Comparison of ENCODE assay signal across 15 cellular contexts in the genomic region with DNA sequence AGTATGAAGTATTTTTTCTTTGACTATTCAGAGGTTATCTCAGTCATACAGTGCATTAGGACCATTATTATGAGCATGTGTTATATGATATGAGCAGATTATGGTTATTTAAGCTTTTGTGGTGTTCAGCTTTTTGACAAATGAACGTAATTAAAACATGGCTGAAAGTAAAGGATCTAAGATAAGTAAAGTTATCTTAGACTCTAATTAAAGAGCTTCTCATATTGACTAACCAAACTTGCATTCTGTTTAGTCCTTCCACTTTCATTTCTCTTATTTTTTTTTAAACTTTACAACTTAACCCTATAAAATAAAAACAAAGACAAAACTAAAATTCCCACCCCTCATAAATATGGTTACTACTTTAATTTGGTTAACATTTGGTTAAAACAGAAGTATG.
"Had no signal": no experiment of that assay in that cellular context is flagged by ENCODE, and none has a peak within 500 bp of the region (broad histone marks: within the 10 kb centered on the region; RNA-seq: fewer than 3 reads in every experiment).

No MANE protein-coding gene starts in this region.

- DNase-seq: dermis blood vessel endothelial cell; heart left ventricle; hippocampal formation; left colon; left ventricle myocardium superior; mesenchymal stem cell; midbrain; nucleus accumbens; ovary; sigmoid colon; stimulated activated CD4-positive, alpha-beta T cell treated with anti-CD3 and anti-CD28 coated beads, Interleukin-2, amount 100 ng/mL, for 48 hours; stimulated activated naive CD4-positive, alpha-beta T cell treated with Interleukin-2 at 50 U/mL for 16 hours; trophoblast cell had no signal

- H3K27ac Mint-ChIP-seq: natural killer cell treated with Interleukin-12 subunit alpha and Interleukin-12 subunit beta and Interleukin-15 and Interleukin-18, amount 100 ng/mL, for 72 hours; neural progenitor cell had no signal

- H3K36me3 Mint-ChIP-seq: natural killer cell treated with Interleukin-12 subunit alpha and Interleukin-12 subunit beta and Interleukin-15 and Interleukin-18, amount 100 ng/mL, for 72 hours; neural progenitor cell had no signal

- H3K9me3 Mint-ChIP-seq: natural killer cell treated with Interleukin-12 subunit alpha and Interleukin-12 subunit beta and Interleukin-15 and Interleukin-18, amount 100 ng/mL, for 72 hours; neural progenitor cell had no signal

- H3K4me3 Mint-ChIP-seq: natural killer cell treated with Interleukin-12 subunit alpha and Interleukin-12 subunit beta and Interleukin-15 and Interleukin-18, amount 100 ng/mL, for 72 hours; neural progenitor cell had no signal

- ATAC-seq: heart left ventricle; left colon; left ventricle myocardium superior; natural killer cell treated with Interleukin-12 subunit alpha and Interleukin-12 subunit beta and Interleukin-15 and Interleukin-18, amount 100 ng/mL, for 72 hours had no signal
